1 cellular context compared by ENCODE assay signal in genomic region chr1:172532700-172533510, GRCh38.
TF ChIP-seq lines count a peak whose summit lies in the region.

SUCO (plus strand) TSS chr1:172533150; CDS start chr1:172533436, 286 bp downstream.

TF ChIP-seq in HepG2, 621 proteins besides CTCF, POLR2A, EP300 and RAD21 (continued from another document and continues in another):
- no peak; the same call in 1 of the 2 replicates for TF ChIP-seq ZNF710 (CRISPR knock-in tag; IDR thresholded peaks at IDR 0.05; ENCODE audit: borderline replicate concordance)
- no peak for TF ChIP-seq MXD1 (CRISPR knock-in tag; IDR thresholded peaks at IDR 0.05)
- no peak for TF ChIP-seq KIAA2018 (CRISPR knock-in tag; IDR thresholded peaks at IDR 0.05; ENCODE audit: borderline replicate concordance)
- TF ChIP-seq ZMAT3 (CRISPR knock-in tag; conservative IDR thresholded peaks at IDR 0.05), result peak; percentile 48; the same call in 1 of the 2 replicates
- TF ChIP-seq KAT7 (CRISPR knock-in tag; IDR thresholded peaks at IDR 0.05; ENCODE audit: borderline replicate concordance), result peak; percentile 78; the same call in 1 of the 2 replicates
- no peak for TF ChIP-seq HNRNPL (IDR thresholded peaks at IDR 0.05; ENCODE audit: low read depth, low read length)
- no peak for TF ChIP-seq SNRNP70 (IDR thresholded peaks at IDR 0.05; ENCODE audit: low read depth, low read length)
- TF ChIP-seq ZNF691 (CRISPR knock-in tag; IDR thresholded peaks at IDR 0.05; ENCODE audit: borderline replicate concordance, low read depth), result peak; percentile 58
- no peak for TF ChIP-seq ZNF441 (CRISPR knock-in tag; IDR thresholded peaks at IDR 0.05; ENCODE audit: borderline replicate concordance)
- TF ChIP-seq ZKSCAN1 (IDR thresholded peaks at IDR 0.05; ENCODE audit: low read length), result no peak
- peak; percentile 52; the same call in 1 of the 2 replicates for TF ChIP-seq ZNF124 (CRISPR knock-in tag; IDR thresholded peaks at IDR 0.05)
- TF ChIP-seq SAFB2 (CRISPR knock-in tag; IDR thresholded peaks at IDR 0.05; ENCODE audit: borderline replicate concordance, low read depth), result no peak
- peak; percentile 61; the same call in 1 of the 2 replicates for TF ChIP-seq ZNF792 (CRISPR knock-in tag; IDR thresholded peaks at IDR 0.05)
- no peak for TF ChIP-seq ATAD3A (CRISPR knock-in tag; IDR thresholded peaks at IDR 0.05)
- TF ChIP-seq ZZZ3 (CRISPR knock-in tag; IDR thresholded peaks at IDR 0.05; ENCODE audit: borderline replicate concordance), result peak; percentile 51; the same call in 1 of the 2 replicates
- no peak for TF ChIP-seq SYNCRIP (IDR thresholded peaks at IDR 0.05; ENCODE audit: insufficient read depth, low read depth, low read length)
- no peak for TF ChIP-seq ZNF496 (CRISPR knock-in tag; IDR thresholded peaks at IDR 0.05; ENCODE audit: insufficient replicate concordance)
- no peak; the same call in 1 of the 2 replicates for TF ChIP-seq TOPORS (CRISPR knock-in tag; IDR thresholded peaks at IDR 0.05)
- TF ChIP-seq NFRKB (IDR thresholded peaks at IDR 0.05), result no peak
- TF ChIP-seq ZNF839 (CRISPR knock-in tag; IDR thresholded peaks at IDR 0.05; ENCODE audit: borderline replicate concordance), result no peak
- TF ChIP-seq ZNF800 (CRISPR knock-in tag; IDR thresholded peaks at IDR 0.05), result no peak
- TF ChIP-seq ZNF451 (CRISPR knock-in tag; IDR thresholded peaks at IDR 0.05), result no peak
- no peak for TF ChIP-seq RNF219 (CRISPR knock-in tag; IDR thresholded peaks at IDR 0.05)
- TF ChIP-seq TFAP4 (IDR thresholded peaks at IDR 0.05; ENCODE audit: borderline replicate concordance, low read depth), result no peak
- no peak for TF ChIP-seq FOXJ3 (CRISPR knock-in tag; IDR thresholded peaks at IDR 0.05; ENCODE audit: borderline replicate concordance)
- TF ChIP-seq TFE3 (CRISPR knock-in tag; IDR thresholded peaks at IDR 0.05), result peak; percentile 51; the same call in 1 of the 2 replicates
- peak; percentile 84; the same call in 1 of the 2 replicates for TF ChIP-seq ZNF709 (CRISPR knock-in tag; IDR thresholded peaks at IDR 0.05)
- no peak for TF ChIP-seq LBX2 (CRISPR knock-in tag; IDR thresholded peaks at IDR 0.05; ENCODE audit: borderline replicate concordance)
- TF ChIP-seq ZBTB4 (CRISPR knock-in tag; IDR thresholded peaks at IDR 0.05; ENCODE audit: borderline replicate concordance), result no peak
